Comparison of ENCODE assay signal across 1 cellular context in genomic region chr1:114346480-114347029, GRCh38.
TF ChIP-seq lines count a peak whose summit lies in the region.

No MANE protein-coding gene starts in this region.

TF ChIP-seq in K562, 482 proteins besides CTCF, POLR2A, EP300 and RAD21 (continued from another document and continues in another):
- TF ChIP-seq MAZ (CRISPR knock-in tag; conservative IDR thresholded peaks at IDR 0.05 in 1 of 2, IDR thresholded peaks at IDR 0.05 in 1 of 2) (peak; percentile 62 to 92), BMI1 (IDR thresholded peaks at IDR 0.05; ENCODE audit: low read length) (peak; percentile 58), HNRNPUL1 (IDR thresholded peaks at IDR 0.05; ENCODE audit: low read length) (no peak), TOE1 (IDR thresholded peaks at IDR 0.05; ENCODE audit: borderline replicate concordance) (peak; percentile 60; the same call in 1 of the 2 replicates), TOE1 (CRISPR knock-in tag; IDR thresholded peaks at IDR 0.05; ENCODE audit: borderline replicate concordance, low read depth) (peak; percentile 95; the same call in 1 of the 2 replicates), NBN (IDR thresholded peaks at IDR 0.05; ENCODE audit: low read depth) (peak; percentile 76), ZNF551 (CRISPR knock-in tag; IDR thresholded peaks at IDR 0.05) (no peak), ZNF280B (CRISPR knock-in tag; IDR thresholded peaks at IDR 0.05) (no peak), ZNF586 (CRISPR knock-in tag; conservative IDR thresholded peaks at IDR 0.05) (no peak), SMARCC2 (IDR thresholded peaks at IDR 0.05; ENCODE audit: low read depth) (no peak), FIP1L1 (IDR thresholded peaks at IDR 0.05; ENCODE audit: low read depth, low read length, poor library complexity, severe bottlenecking) (peak; percentile 87), TFAP4 (CRISPR knock-in tag; IDR thresholded peaks at IDR 0.05; ENCODE audit: borderline replicate concordance) (peak; percentile 93), KHSRP (IDR thresholded peaks at IDR 0.05) (no peak), ZNF592 (IDR thresholded peaks at IDR 0.05) (peak; percentile 87), CHD2 (IDR thresholded peaks at IDR 0.05; ENCODE audit: low read depth, low read length) (peak; percentile 35; the same call in 1 of the 2 replicates), SP1 (CRISPR knock-in tag; IDR thresholded peaks at IDR 0.05) (peak; percentile 89), NCOR1 (IDR thresholded peaks at IDR 0.05) (no peak), MGA (IDR thresholded peaks at IDR 0.05) (peak; percentile 67), NCOA2 (IDR thresholded peaks at IDR 0.05; ENCODE audit: partially characterized antibody in 2 of 2) (no peak), GATAD2B (IDR thresholded peaks at IDR 0.05; ENCODE audit: borderline replicate concordance) (peak; percentile 66; the same call in 1 of the 2 replicates), HMBOX1 (IDR thresholded peaks at IDR 0.05) (peak; percentile 72; the same call in 1 of the 2 replicates), NCOA4 (IDR thresholded peaks at IDR 0.05; ENCODE audit: partially characterized antibody) (no peak), DPF2 (IDR thresholded peaks at IDR 0.05) (peak; percentile 47; the same call in 1 of the 2 replicates), SUPT5H (IDR thresholded peaks at IDR 0.05) (no peak), RBM17 (IDR thresholded peaks at IDR 0.05; ENCODE audit: borderline replicate concordance, low read depth, low read length) (no peak), ETV6 (IDR thresholded peaks at IDR 0.05; ENCODE audit: borderline replicate concordance in 1 of 2, low read depth in 2 of 2, low read length in 1 of 2) (no peak), ETV6 (CRISPR knock-in tag; IDR thresholded peaks at IDR 0.05; ENCODE audit: borderline replicate concordance) (no peak), TSHZ1 (CRISPR knock-in tag; IDR thresholded peaks at IDR 0.05) (no peak), KLF1 (tag; IDR thresholded peaks at IDR 0.05) (no peak), ZFP91 (CRISPR knock-in tag; IDR thresholded peaks at IDR 0.05) (peak; percentile 67; the same call in 1 of the 2 replicates), RBM39 (optimal IDR thresholded peaks at IDR 0.05; ENCODE audit: low read depth, low read length) (no peak), TEAD4 (IDR thresholded peaks at IDR 0.05; ENCODE audit: low read length) (peak; percentile 41), TEAD4 (CRISPR knock-in tag; IDR thresholded peaks at IDR 0.05; ENCODE audit: borderline replicate concordance) (peak; percentile 56; the same call in 1 of the 2 replicates), KLF16 (IDR thresholded peaks at IDR 0.05) (peak; percentile 76)
